In the genomic region with DNA sequence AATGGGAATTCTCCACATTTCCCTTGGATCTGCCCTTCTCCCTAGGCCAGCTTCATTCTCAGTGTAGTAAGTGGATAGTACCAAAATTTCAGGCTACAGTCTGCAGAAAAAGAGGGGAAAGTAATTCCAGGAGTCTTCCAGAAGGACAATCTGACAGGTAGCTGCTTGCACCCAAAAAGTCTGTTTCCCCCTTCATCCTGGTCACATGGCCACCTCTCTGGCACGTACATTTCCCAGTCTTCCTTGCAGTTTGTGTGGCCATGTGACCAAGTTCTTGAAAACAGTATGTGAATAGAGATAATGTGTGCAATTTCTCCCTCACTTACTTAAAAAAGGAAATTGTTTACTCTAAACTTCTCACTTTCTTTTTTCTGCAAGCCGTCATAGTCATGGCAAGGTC, we compare ENCODE assay signal across 36 cellular contexts. TPM values are rescaled to one million over a fixed set of nuclear protein-coding genes. Genes with fewer than 3 reads are reported as not detected.
"Had no signal": no experiment of that assay in that cellular context is flagged by ENCODE, and none has a peak within 500 bp of the region (broad histone marks: within the 10 kb centered on the region; RNA-seq: fewer than 3 reads in every experiment).

No MANE protein-coding gene starts in this region.

- H3K36me3 ChIP-seq: brain microvascular endothelial cell, gastrocnemius medialis, heart right ventricle, WERI-Rb-1 had no signal

- H3K27ac Mint-ChIP-seq: activated CD4-positive, alpha-beta T cell treated with anti-CD3 and anti-CD28 coated beads for 36 hours; activated CD4-positive, alpha-beta T cell treated with anti-CD3 and anti-CD28 coated beads, Interleukin-2, amount 10 ng/mL, durations not matched to agents 7 days and 5 days; activated CD8-positive, alpha-beta T cell treated with anti-CD3 and anti-CD28 coated beads for 36 hours; activated naive CD8-positive, alpha-beta T cell; activated T-helper 17 cell treated with anti-CD3 and anti-CD28 coated beads, Interleukin-2, amount 50 U/mL, for 72 hours; dendritic cell treated with granulocyte-macrophage colony-stimulating factor and Interleukin-4, amounts not matched to agents 40 ng/mL and 50 ng/mL, for 4 days; endodermal cell; T-helper 17 cell; T-helper 2 cell treated with Interferon-gamma antibody and Interleukin-4, amounts not matched to agents 5 μg/mL and 100 μg/mL, for 36 hours had no signal

- H3K4me1 Mint-ChIP-seq: activated CD4-positive, alpha-beta T cell treated with anti-CD3 and anti-CD28 coated beads for 36 hours; activated CD4-positive, alpha-beta T cell treated with anti-CD3 and anti-CD28 coated beads, Interleukin-2, amount 10 ng/mL, durations not matched to agents 7 days and 5 days; activated T-helper 17 cell treated with anti-CD3 and anti-CD28 coated beads, Interleukin-2, amount 50 U/mL, for 72 hours; central memory CD8-positive, alpha-beta T cell; T-helper 17 cell had no signal

- H3K27ac ChIP-seq: brain microvascular endothelial cell, coronary artery, dorsolateral prefrontal cortex, foreskin keratinocyte, gastrocnemius medialis, heart right ventricle, WERI-Rb-1 had no signal

- H3K4me3 Mint-ChIP-seq: activated CD4-positive, alpha-beta T cell treated with anti-CD3 and anti-CD28 coated beads for 36 hours; activated CD4-positive, alpha-beta T cell treated with anti-CD3 and anti-CD28 coated beads, Interleukin-2, amount 10 ng/mL, durations not matched to agents 7 days and 5 days; activated CD8-positive, alpha-beta T cell treated with anti-CD3 and anti-CD28 coated beads for 36 hours; activated naive CD8-positive, alpha-beta T cell; activated T-cell treated with anti-CD3 and anti-CD28 coated beads, Interleukin-2, amount 50 U/mL, for 4 hours; activated T-helper 17 cell treated with anti-CD3 and anti-CD28 coated beads, Interleukin-2, amount 50 U/mL, for 72 hours; central memory CD8-positive, alpha-beta T cell; dendritic cell treated with granulocyte-macrophage colony-stimulating factor and Interleukin-4, amounts not matched to agents 40 ng/mL and 50 ng/mL, for 4 days; endodermal cell; T-helper 17 cell; T-helper 2 cell treated with Interferon-gamma antibody and Interleukin-4, amounts not matched to agents 5 μg/mL and 100 μg/mL, for 36 hours had no signal

- H3K4me3 ChIP-seq: coronary artery, dorsolateral prefrontal cortex, gastrocnemius medialis, heart right ventricle had no signal

- FAIRE-seq: astrocyte, bronchial epithelial cell had no signal

- H3K27me3 ChIP-seq: brain microvascular endothelial cell, dorsolateral prefrontal cortex, foreskin keratinocyte, gastrocnemius medialis had no signal

- DNase-seq: activated CD4-positive, alpha-beta T cell treated with anti-CD3 and anti-CD28 coated beads for 36 hours; activated CD4-positive, alpha-beta T cell treated with anti-CD3 and anti-CD28 coated beads, Interleukin-2, amount 10 ng/mL, durations not matched to agents 7 days and 5 days; activated CD4-positive, alpha-beta T cell treated with anti-CD3 and anti-CD28 coated beads, Interleukin-2, amount 50 U/mL, for 4 hours; activated CD4-positive, CD25-positive, alpha-beta regulatory T cell; activated CD4-positive, CD25-positive, alpha-beta regulatory T cell treated with anti-CD3 and anti-CD28 coated beads, Interleukin-2, amount 50 U/mL, for 72 hours; activated CD8-positive, alpha-beta memory T cell treated with anti-CD3 and anti-CD28 coated beads for 24 hours; activated CD8-positive, alpha-beta T cell treated with anti-CD3 and anti-CD28 coated beads for 36 hours; activated effector memory CD4-positive, alpha-beta T cell treated with Interleukin-2 at 50 U/mL for 16 hours; activated gamma-delta T cell treated with Interleukin-2 at 50 U/mL for 16 hours; activated naive CD4-positive, alpha-beta T cell treated with anti-CD3 and anti-CD28 coated beads, Interleukin-2, amount 50 U/mL, for 16 hours; activated naive CD4-positive, alpha-beta T cell treated with Interleukin-2 at 50 U/mL for 16 hours; activated T-cell treated with anti-CD3 and anti-CD28 coated beads, Interleukin-2, amount 50 U/mL, for 4 hours; amniotic stem cell; anterior cingulate cortex; brain microvascular endothelial cell; dorsolateral prefrontal cortex; effector memory CD4-positive, alpha-beta T cell; endodermal cell; foreskin keratinocyte; gastrocnemius medialis; glutamatergic neuron; heart right ventricle; T-helper 1 cell; T-helper 17 cell; T1000; WERI-Rb-1 had no signal

- ATAC-seq: activated CD4-positive, alpha-beta T cell treated with anti-CD3 and anti-CD28 coated beads for 36 hours; activated CD8-positive, alpha-beta T cell treated with anti-CD3 and anti-CD28 coated beads for 36 hours; activated T-cell treated with anti-CD3 and anti-CD28 coated beads, Interleukin-2, amount 50 U/mL, for 4 hours; activated T-helper 17 cell treated with anti-CD3 and anti-CD28 coated beads, Interleukin-2, amount 50 U/mL, for 72 hours; esophagus mucosa; foreskin keratinocyte; gastrocnemius medialis; heart right ventricle; T-helper 17 cell had no signal

- H3K4me1 ChIP-seq: foreskin keratinocyte, gastrocnemius medialis, heart right ventricle had no signal

RNA-seq across cellular contexts. Expression of a gene that starts 51.0 kb away (rescaled TPM):
- total RNA-seq: activated CD4-positive, alpha-beta T cell treated with anti-CD3 and anti-CD28 coated beads for 36 hours; activated CD4-positive, alpha-beta T cell treated with anti-CD3 and anti-CD28 coated beads, Interleukin-2, amount 10 ng/mL, durations not matched to agents 7 days and 5 days; activated CD8-positive, alpha-beta T cell treated with anti-CD3 and anti-CD28 coated beads for 36 hours; activated T-cell treated with anti-CD3 and anti-CD28 coated beads, Interleukin-2, amount 50 U/mL, for 4 hours; activated T-helper 17 cell treated with anti-CD3 and anti-CD28 coated beads, Interleukin-2, amount 50 U/mL, for 72 hours; astrocyte; bronchial epithelial cell; endodermal cell; epithelial cell of proximal tubule; foreskin keratinocyte; T-helper 17 cell had no signal
- polyA plus RNA-seq: foreskin keratinocyte had no signal
